Comparison of ENCODE assay signal across 8 cellular contexts in the genomic region with DNA sequence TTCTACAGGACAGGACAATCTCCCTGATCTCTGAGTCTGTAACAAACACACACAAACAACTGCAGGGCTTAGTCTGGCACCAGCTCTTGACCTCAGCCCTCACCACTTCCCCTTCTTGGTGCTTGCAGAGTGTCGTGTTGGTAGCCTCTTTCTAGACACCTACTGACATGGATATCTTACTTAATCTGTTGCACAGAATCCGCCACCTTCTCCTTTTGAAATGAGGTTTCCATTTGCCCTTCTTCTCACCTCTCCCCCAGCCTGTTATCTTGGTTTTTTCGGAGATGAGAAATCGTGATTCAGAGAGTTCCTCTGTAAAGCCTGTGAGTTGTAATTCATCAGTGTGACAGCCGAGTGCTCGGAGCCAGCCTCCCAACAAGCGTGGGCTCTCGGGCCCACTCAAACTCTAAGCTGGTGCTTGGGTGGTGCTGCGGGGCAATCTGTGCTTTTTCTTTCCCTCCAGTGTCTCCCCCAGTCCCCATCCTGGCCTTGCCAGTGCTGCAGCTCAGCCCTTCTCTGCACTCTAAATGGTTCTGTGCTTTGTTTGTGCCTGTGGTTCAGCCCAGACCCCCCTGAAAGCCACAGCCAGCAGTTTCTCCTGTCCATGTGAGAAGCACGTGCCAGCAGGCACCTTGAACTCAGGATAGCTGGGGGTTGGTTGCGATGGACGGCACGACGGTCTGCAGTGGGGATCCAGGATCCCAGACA. TPM values are rescaled to one million over a fixed set of nuclear protein-coding genes. Genes with fewer than 3 reads are reported as not detected.
DNase-seq lines count a peak whose midpoint lies in the region; ATAC-seq, FAIRE-seq and TF ChIP-seq lines count a peak whose summit lies in the region.

No MANE protein-coding gene starts in this region.

- no peaks in the 10 kb centered on the region for H3K27me3 ChIP-seq in colonic mucosa

- peak overlapping the region; percentile 80 for H3K27ac ChIP-seq in colonic mucosa

- TF ChIP-seq CTCF in AG04449 (IDR thresholded peaks at IDR 0.05; ENCODE audit: insufficient read depth, low read length, missing control alignments) (no peak), colonic mucosa (IDR thresholded peaks at IDR 0.05) (no peak), mucosa of descending colon (IDR thresholded peaks at IDR 0.05) (no peak)

- intact Hi-C loops in colonic mucosa (cut with DNase I) (no loop called here), mucosa of descending colon (cut with DNase I, micrococcal nuclease) (no loop called here)

- ATAC-seq in GM19455 (IDR thresholded peaks at IDR 0.05; ENCODE audit: unreplicated experiment): peak; percentile 86
- peak; percentile 88 for ATAC-seq in mucosa of descending colon

- peak overlapping the region; percentile 43 for H3K4me3 ChIP-seq in AG04449 (ENCODE audit: low read depth, low read length)
- H3K4me3 ChIP-seq in colonic mucosa: peak overlapping the region; percentile 4
- no peak overlapping the region for H3K4me3 ChIP-seq in mucosa of descending colon

- no peak for DNase-seq in AG04449 (ENCODE audit: low read depth, low spot score)
- DNase-seq in HTR-8/SVneo (ENCODE audit: insufficient read length, low spot score): peak; percentile 61
- DNase-seq in activated CD4-positive, alpha-beta T cell treated with anti-CD3 and anti-CD28 coated beads for 4 hours: peak; percentile 54 to 56
- peak; percentile 53 for DNase-seq in colonic mucosa
- DNase-seq in mucosa of descending colon: peak; percentile 55 to 73 (median 71)
- peak; percentile 52 for DNase-seq in stimulated activated CD8-positive, alpha-beta memory T cell treated with anti-CD3 and anti-CD28 coated beads, Interleukin-4, amount 100 ng/mL, for 24 hours (ENCODE audit: low read depth)
- no peak for DNase-seq in NCI-H1092 treated with DMSO at 0.1 percent for 48 hours (lab: John Stamatoyannopoulos, UW)

- H3K9ac ChIP-seq in colonic mucosa (ENCODE audit: low read depth in 2 of 2, low read length in 2 of 2): peak overlapping the region; percentile 33 to 68

- CTCF ChIA-PET in AG04449 (lab: Yijun Ruan, JAX): interaction anchor here (0.7 to 1.8 kb wide), 17 partner anchors 9 to 155 kb away, joined by 3 to 10 read pairs (median 5); partner anchors contain the start of gene KIAA0513

- H3K4me1 ChIP-seq in colonic mucosa (peaks cover 14% of the 10 kb centered on the region), mucosa of descending colon (ENCODE audit: low read depth) (peaks cover 26% of the 10 kb centered on the region)

- no peaks in the 10 kb centered on the region for H3K36me3 ChIP-seq in colonic mucosa
- H3K36me3 ChIP-seq in mucosa of descending colon (ENCODE audit: low read depth): no peaks in the 10 kb centered on the region

- POLR2A ChIA-PET in AG04449 (lab: Yijun Ruan, JAX): no interaction called here

- FAIRE-seq in HTR-8/SVneo (lab: Jason Lieb, UNC): no peak

- H3K9me3 ChIP-seq in colonic mucosa: no peaks in the 10 kb centered on the region
- H3K9me3 ChIP-seq in mucosa of descending colon: no peaks in the 10 kb centered on the region

RNA-seq across cellular contexts. Expression of gene KIAA0513, which starts 28.1 kb away (rescaled TPM):
- 10 to 100 TPM; 17.7 to 22.8 TPM for total RNA-seq in colonic mucosa
- total RNA-seq in mucosa of descending colon: 10 to 100 TPM; 31.9 to 36.5 (median 33.5) TPM

RNA-seq across cellular contexts. Expression of gene ZDHHC7, which starts 44.3 kb away (rescaled TPM):
- total RNA-seq in colonic mucosa (10 to 100 TPM; 55.1 to 67.8 TPM), mucosa of descending colon (10 to 100 TPM; 69.8 to 96.1 (median 78.7) TPM)

RNA-seq across cellular contexts. Expression of gene CIBAR2, which starts 56.6 kb away (rescaled TPM):
- total RNA-seq in colonic mucosa (under 1 TPM in 1 of 2 donors, not detected in 1; 0.32 TPM), mucosa of descending colon (not detected)

Comparison
In these comparisons a context has a peak if more than half of its experiments do, and no peak if none do; other contexts are left out.
1. DNase-seq: peak in HTR-8/SVneo (single experiment), activated CD4-positive, alpha-beta T cell treated with anti-CD3 and anti-CD28 coated beads for 4 hours (2 of 2), colonic mucosa (single experiment), mucosa of descending colon (3 of 3) and stimulated activated CD8-positive, alpha-beta memory T cell treated with anti-CD3 and anti-CD28 coated beads, Interleukin-4, amount 100 ng/mL, for 24 hours (single experiment); none in AG04449 (single experiment) and NCI-H1092 treated with DMSO at 0.1 percent for 48 hours (single experiment).